Comparison of ENCODE assay signal across 1 cellular context in the genomic region with DNA sequence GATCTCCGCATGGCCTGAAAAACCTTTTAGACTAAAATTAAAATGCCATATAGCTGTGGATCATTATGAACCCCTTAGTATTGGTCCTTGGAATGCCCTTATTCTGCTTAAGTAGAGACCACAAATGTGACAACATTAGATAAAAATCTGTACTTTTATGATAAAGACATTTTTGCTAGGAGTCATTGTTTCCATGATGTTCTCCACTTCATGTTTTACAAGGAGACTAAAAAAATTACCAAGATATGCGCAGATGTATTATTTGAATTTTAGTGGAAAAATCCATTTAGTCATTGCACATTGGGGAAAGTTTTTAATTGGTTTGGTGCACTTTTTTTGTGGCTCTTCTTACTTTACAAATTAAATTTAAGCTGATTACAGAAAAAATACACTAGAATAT.
TF ChIP-seq lines count a peak whose summit lies in the region.

No MANE protein-coding gene starts in this region.

TF ChIP-seq in HepG2, 621 proteins besides CTCF, POLR2A, EP300 and RAD21 (continued from another document):
- TF ChIP-seq, protein P1, sequence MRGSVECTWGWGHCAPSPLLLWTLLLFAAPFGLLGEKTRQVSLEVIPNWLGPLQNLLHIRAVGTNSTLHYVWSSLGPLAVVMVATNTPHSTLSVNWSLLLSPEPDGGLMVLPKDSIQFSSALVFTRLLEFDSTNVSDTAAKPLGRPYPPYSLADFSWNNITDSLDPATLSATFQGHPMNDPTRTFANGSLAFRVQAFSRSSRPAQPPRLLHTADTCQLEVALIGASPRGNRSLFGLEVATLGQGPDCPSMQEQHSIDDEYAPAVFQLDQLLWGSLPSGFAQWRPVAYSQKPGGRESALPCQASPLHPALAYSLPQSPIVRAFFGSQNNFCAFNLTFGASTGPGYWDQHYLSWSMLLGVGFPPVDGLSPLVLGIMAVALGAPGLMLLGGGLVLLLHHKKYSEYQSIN (CRISPR knock-in tag; IDR thresholded peaks at IDR 0.05; ENCODE audit: borderline replicate concordance): no peak
- no peak for TF ChIP-seq SNAPC2 (CRISPR knock-in tag; IDR thresholded peaks at IDR 0.05)
- no peak for TF ChIP-seq ZNF264 (CRISPR knock-in tag; IDR thresholded peaks at IDR 0.05)
- TF ChIP-seq, protein P2, sequence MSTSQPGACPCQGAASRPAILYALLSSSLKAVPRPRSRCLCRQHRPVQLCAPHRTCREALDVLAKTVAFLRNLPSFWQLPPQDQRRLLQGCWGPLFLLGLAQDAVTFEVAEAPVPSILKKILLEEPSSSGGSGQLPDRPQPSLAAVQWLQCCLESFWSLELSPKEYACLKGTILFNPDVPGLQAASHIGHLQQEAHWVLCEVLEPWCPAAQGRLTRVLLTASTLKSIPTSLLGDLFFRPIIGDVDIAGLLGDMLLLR (CRISPR knock-in tag; IDR thresholded peaks at IDR 0.05): no peak
- no peak for TF ChIP-seq ARNT2 (CRISPR knock-in tag; IDR thresholded peaks at IDR 0.05; ENCODE audit: low read depth)
- TF ChIP-seq, protein P3, sequence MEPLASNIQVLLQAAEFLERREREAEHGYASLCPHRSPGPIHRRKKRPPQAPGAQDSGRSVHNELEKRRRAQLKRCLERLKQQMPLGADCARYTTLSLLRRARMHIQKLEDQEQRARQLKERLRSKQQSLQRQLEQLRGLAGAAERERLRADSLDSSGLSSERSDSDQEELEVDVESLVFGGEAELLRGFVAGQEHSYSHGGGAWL (CRISPR knock-in tag; IDR thresholded peaks at IDR 0.05): no peak
- TF ChIP-seq KMT2A (CRISPR knock-in tag; IDR thresholded peaks at IDR 0.05): no peak
- TF ChIP-seq, protein P4, sequence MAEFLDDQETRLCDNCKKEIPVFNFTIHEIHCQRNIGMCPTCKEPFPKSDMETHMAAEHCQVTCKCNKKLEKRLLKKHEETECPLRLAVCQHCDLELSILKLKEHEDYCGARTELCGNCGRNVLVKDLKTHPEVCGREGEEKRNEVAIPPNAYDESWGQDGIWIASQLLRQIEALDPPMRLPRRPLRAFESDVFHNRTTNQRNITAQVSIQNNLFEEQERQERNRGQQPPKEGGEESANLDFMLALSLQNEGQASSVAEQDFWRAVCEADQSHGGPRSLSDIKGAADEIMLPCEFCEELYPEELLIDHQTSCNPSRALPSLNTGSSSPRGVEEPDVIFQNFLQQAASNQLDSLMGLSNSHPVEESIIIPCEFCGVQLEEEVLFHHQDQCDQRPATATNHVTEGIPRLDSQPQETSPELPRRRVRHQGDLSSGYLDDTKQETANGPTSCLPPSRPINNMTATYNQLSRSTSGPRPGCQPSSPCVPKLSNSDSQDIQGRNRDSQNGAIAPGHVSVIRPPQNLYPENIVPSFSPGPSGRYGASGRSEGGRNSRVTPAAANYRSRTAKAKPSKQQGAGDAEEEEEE (CRISPR knock-in tag; IDR thresholded peaks at IDR 0.05; ENCODE audit: borderline replicate concordance): no peak
- TF ChIP-seq ZFP82 (CRISPR knock-in tag; IDR thresholded peaks at IDR 0.05; ENCODE audit: borderline replicate concordance): no peak
- no peak for TF ChIP-seq SAFB2 (CRISPR knock-in tag; IDR thresholded peaks at IDR 0.05; ENCODE audit: borderline replicate concordance, low read depth)
- no peak for TF ChIP-seq NR2F2 (IDR thresholded peaks at IDR 0.05; ENCODE audit: borderline replicate concordance, low read depth)
